In the genomic region with DNA sequence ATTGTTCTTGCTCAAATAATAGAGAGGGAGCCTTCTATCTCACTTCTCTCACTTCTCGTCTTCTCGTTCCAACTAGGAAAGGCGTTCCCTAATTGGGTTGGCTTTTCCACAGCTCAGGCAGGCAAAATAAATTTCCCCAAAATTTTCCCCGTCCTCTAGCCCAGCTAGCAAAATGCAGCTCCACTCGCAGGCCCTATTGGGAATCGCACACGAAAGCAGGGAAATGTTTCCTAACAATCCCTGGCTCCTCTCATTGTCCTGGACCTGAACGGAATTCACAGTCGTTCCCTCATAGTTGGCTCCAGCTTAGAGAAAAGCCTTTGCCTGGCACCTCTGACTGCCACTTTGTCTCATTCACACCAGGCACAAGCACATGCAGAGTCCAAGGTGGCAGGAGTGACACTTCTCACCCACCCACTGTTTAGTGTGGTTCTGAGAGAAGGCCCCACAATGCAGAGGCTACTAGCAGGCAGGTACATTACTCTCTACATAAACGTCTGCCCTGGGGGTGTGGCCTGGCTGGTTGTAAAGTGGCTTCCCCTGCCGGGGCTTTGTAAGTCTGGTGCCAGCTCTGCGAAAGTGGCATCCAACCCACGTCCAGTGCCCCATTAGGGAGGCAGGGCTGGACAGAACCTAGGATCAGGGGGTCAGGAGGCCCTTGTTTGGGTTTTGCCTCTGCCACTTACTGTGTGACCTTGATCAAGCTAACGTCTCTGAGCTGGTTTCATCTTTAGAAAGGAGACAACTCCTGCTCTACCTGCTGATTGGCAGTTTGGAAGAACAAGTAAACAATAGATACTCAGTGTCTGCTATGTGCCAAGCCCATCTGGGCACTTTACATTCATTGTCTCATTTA, we compare ENCODE assay signal across 1 cellular context.
TF ChIP-seq lines count a peak whose summit lies in the region.

No MANE protein-coding gene starts in this region.

TF ChIP-seq in WTC11, 78 proteins besides CTCF, POLR2A, EP300 and RAD21 (continued from another document):
- TF ChIP-seq, protein P1, sequence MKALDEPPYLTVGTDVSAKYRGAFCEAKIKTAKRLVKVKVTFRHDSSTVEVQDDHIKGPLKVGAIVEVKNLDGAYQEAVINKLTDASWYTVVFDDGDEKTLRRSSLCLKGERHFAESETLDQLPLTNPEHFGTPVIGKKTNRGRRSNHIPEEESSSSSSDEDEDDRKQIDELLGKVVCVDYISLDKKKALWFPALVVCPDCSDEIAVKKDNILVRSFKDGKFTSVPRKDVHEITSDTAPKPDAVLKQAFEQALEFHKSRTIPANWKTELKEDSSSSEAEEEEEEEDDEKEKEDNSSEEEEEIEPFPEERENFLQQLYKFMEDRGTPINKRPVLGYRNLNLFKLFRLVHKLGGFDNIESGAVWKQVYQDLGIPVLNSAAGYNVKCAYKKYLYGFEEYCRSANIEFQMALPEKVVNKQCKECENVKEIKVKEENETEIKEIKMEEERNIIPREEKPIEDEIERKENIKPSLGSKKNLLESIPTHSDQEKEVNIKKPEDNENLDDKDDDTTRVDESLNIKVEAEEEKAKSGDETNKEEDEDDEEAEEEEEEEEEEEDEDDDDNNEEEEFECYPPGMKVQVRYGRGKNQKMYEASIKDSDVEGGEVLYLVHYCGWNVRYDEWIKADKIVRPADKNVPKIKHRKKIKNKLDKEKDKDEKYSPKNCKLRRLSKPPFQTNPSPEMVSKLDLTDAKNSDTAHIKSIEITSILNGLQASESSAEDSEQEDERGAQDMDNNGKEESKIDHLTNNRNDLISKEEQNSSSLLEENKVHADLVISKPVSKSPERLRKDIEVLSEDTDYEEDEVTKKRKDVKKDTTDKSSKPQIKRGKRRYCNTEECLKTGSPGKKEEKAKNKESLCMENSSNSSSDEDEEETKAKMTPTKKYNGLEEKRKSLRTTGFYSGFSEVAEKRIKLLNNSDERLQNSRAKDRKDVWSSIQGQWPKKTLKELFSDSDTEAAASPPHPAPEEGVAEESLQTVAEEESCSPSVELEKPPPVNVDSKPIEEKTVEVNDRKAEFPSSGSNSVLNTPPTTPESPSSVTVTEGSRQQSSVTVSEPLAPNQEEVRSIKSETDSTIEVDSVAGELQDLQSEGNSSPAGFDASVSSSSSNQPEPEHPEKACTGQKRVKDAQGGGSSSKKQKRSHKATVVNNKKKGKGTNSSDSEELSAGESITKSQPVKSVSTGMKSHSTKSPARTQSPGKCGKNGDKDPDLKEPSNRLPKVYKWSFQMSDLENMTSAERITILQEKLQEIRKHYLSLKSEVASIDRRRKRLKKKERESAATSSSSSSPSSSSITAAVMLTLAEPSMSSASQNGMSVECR (CRISPR knock-in tag; IDR thresholded peaks at IDR 0.05; ENCODE audit: borderline replicate concordance), result no peak
- TF ChIP-seq, protein P2, sequence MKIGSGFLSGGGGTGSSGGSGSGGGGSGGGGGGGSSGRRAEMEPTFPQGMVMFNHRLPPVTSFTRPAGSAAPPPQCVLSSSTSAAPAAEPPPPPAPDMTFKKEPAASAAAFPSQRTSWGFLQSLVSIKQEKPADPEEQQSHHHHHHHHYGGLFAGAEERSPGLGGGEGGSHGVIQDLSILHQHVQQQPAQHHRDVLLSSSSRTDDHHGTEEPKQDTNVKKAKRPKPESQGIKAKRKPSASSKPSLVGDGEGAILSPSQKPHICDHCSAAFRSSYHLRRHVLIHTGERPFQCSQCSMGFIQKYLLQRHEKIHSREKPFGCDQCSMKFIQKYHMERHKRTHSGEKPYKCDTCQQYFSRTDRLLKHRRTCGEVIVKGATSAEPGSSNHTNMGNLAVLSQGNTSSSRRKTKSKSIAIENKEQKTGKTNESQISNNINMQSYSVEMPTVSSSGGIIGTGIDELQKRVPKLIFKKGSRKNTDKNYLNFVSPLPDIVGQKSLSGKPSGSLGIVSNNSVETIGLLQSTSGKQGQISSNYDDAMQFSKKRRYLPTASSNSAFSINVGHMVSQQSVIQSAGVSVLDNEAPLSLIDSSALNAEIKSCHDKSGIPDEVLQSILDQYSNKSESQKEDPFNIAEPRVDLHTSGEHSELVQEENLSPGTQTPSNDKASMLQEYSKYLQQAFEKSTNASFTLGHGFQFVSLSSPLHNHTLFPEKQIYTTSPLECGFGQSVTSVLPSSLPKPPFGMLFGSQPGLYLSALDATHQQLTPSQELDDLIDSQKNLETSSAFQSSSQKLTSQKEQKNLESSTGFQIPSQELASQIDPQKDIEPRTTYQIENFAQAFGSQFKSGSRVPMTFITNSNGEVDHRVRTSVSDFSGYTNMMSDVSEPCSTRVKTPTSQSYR (CRISPR knock-in tag; IDR thresholded peaks at IDR 0.05), result no peak
- TF ChIP-seq, protein P3, sequence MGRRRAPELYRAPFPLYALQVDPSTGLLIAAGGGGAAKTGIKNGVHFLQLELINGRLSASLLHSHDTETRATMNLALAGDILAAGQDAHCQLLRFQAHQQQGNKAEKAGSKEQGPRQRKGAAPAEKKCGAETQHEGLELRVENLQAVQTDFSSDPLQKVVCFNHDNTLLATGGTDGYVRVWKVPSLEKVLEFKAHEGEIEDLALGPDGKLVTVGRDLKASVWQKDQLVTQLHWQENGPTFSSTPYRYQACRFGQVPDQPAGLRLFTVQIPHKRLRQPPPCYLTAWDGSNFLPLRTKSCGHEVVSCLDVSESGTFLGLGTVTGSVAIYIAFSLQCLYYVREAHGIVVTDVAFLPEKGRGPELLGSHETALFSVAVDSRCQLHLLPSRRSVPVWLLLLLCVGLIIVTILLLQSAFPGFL (CRISPR knock-in tag; IDR thresholded peaks at IDR 0.05; ENCODE audit: borderline replicate concordance), result no peak
- TF ChIP-seq, protein P4, sequence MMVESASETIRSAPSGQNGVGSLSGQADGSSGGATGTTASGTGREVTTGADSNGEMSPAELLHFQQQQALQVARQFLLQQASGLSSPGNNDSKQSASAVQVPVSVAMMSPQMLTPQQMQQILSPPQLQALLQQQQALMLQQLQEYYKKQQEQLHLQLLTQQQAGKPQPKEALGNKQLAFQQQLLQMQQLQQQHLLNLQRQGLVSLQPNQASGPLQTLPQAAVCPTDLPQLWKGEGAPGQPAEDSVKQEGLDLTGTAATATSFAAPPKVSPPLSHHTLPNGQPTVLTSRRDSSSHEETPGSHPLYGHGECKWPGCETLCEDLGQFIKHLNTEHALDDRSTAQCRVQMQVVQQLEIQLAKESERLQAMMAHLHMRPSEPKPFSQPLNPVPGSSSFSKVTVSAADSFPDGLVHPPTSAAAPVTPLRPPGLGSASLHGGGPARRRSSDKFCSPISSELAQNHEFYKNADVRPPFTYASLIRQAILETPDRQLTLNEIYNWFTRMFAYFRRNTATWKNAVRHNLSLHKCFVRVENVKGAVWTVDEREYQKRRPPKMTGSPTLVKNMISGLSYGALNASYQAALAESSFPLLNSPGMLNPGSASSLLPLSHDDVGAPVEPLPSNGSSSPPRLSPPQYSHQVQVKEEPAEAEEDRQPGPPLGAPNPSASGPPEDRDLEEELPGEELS (CRISPR knock-in tag; IDR thresholded peaks at IDR 0.05), result no peak
- TF ChIP-seq PRRX2 (CRISPR knock-in tag; IDR thresholded peaks at IDR 0.05), result no peak
- no peak for TF ChIP-seq MYBL2 (CRISPR knock-in tag; IDR thresholded peaks at IDR 0.05)
